ENCODE assay signal across 1 cellular context in the genomic region with DNA sequence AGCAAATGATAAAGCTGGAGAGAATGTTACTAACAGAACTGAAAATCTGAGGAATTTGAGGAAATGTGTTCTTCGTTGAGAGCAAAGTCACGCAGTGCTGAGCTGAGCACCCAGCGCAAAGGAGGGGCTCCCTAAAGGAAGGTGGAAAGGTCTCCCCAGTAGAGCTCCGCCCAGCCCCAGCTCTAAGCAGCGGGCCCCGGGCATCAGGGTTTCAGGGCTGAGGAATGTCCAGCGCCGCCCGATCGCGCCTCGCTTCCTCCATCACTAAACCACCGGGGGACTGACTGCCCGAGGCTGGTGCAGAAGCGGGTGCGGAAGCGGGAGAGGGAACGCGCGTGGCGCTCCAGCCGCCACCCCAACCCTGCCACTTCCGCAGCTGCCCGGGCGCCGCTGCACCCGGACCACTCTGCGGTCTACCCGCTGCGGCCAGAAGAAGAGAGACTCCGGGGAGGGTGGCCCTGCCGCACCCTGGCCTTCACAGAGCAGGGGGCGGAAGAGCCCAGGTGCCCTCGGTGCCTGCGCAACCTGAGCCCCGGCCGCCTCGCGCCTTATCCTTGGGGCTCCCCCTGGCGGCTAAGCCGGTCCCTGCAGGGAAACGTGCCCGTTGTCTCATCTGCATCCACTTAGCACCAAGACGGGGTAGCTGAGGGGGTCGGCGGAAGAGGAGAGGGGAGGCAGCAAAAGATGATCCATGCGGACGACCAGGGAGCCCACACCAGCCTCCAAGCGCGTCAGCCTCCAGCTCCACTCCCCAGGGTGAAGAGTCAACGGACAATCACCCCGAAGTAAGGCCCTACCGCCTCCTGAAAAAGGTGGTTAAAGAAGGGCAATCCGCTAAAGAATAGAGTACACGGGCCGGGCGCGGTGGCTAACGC.
TF ChIP-seq lines count a peak whose summit lies in the region.

No MANE protein-coding gene starts in this region.

TF ChIP-seq in K562, 482 proteins besides CTCF, POLR2A, EP300 and RAD21 (continued from another document):
- TF ChIP-seq, protein P1, sequence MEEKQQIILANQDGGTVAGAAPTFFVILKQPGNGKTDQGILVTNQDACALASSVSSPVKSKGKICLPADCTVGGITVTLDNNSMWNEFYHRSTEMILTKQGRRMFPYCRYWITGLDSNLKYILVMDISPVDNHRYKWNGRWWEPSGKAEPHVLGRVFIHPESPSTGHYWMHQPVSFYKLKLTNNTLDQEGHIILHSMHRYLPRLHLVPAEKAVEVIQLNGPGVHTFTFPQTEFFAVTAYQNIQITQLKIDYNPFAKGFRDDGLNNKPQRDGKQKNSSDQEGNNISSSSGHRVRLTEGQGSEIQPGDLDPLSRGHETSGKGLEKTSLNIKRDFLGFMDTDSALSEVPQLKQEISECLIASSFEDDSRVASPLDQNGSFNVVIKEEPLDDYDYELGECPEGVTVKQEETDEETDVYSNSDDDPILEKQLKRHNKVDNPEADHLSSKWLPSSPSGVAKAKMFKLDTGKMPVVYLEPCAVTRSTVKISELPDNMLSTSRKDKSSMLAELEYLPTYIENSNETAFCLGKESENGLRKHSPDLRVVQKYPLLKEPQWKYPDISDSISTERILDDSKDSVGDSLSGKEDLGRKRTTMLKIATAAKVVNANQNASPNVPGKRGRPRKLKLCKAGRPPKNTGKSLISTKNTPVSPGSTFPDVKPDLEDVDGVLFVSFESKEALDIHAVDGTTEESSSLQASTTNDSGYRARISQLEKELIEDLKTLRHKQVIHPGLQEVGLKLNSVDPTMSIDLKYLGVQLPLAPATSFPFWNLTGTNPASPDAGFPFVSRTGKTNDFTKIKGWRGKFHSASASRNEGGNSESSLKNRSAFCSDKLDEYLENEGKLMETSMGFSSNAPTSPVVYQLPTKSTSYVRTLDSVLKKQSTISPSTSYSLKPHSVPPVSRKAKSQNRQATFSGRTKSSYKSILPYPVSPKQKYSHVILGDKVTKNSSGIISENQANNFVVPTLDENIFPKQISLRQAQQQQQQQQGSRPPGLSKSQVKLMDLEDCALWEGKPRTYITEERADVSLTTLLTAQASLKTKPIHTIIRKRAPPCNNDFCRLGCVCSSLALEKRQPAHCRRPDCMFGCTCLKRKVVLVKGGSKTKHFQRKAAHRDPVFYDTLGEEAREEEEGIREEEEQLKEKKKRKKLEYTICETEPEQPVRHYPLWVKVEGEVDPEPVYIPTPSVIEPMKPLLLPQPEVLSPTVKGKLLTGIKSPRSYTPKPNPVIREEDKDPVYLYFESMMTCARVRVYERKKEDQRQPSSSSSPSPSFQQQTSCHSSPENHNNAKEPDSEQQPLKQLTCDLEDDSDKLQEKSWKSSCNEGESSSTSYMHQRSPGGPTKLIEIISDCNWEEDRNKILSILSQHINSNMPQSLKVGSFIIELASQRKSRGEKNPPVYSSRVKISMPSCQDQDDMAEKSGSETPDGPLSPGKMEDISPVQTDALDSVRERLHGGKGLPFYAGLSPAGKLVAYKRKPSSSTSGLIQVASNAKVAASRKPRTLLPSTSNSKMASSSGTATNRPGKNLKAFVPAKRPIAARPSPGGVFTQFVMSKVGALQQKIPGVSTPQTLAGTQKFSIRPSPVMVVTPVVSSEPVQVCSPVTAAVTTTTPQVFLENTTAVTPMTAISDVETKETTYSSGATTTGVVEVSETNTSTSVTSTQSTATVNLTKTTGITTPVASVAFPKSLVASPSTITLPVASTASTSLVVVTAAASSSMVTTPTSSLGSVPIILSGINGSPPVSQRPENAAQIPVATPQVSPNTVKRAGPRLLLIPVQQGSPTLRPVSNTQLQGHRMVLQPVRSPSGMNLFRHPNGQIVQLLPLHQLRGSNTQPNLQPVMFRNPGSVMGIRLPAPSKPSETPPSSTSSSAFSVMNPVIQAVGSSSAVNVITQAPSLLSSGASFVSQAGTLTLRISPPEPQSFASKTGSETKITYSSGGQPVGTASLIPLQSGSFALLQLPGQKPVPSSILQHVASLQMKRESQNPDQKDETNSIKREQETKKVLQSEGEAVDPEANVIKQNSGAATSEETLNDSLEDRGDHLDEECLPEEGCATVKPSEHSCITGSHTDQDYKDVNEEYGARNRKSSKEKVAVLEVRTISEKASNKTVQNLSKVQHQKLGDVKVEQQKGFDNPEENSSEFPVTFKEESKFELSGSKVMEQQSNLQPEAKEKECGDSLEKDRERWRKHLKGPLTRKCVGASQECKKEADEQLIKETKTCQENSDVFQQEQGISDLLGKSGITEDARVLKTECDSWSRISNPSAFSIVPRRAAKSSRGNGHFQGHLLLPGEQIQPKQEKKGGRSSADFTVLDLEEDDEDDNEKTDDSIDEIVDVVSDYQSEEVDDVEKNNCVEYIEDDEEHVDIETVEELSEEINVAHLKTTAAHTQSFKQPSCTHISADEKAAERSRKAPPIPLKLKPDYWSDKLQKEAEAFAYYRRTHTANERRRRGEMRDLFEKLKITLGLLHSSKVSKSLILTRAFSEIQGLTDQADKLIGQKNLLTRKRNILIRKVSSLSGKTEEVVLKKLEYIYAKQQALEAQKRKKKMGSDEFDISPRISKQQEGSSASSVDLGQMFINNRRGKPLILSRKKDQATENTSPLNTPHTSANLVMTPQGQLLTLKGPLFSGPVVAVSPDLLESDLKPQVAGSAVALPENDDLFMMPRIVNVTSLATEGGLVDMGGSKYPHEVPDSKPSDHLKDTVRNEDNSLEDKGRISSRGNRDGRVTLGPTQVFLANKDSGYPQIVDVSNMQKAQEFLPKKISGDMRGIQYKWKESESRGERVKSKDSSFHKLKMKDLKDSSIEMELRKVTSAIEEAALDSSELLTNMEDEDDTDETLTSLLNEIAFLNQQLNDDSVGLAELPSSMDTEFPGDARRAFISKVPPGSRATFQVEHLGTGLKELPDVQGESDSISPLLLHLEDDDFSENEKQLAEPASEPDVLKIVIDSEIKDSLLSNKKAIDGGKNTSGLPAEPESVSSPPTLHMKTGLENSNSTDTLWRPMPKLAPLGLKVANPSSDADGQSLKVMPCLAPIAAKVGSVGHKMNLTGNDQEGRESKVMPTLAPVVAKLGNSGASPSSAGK (IDR thresholded peaks at IDR 0.05), result peak; percentile 75
- TF ChIP-seq RB1 (IDR thresholded peaks at IDR 0.05; ENCODE audit: low read depth) (0 out of 2 replicates have a peak, but pooled peaks have one; percentile 31), STAT5B (CRISPR knock-in tag; IDR thresholded peaks at IDR 0.05) (no peak), CTBP1 (IDR thresholded peaks at IDR 0.05; ENCODE audit: borderline replicate concordance) (peak; percentile 62; the same call in 1 of the 2 replicates), CHD2 (IDR thresholded peaks at IDR 0.05; ENCODE audit: low read depth, low read length) (no peak), MAZ (CRISPR knock-in tag; conservative IDR thresholded peaks at IDR 0.05 in 1 of 2, IDR thresholded peaks at IDR 0.05 in 1 of 2) (peak; percentile 24 to 48; a peak in 1 of 4 replicates), L3MBTL2 (IDR thresholded peaks at IDR 0.05) (peak; percentile 80), YY1 (IDR thresholded peaks at IDR 0.05; ENCODE audit: borderline replicate concordance in 1 of 3, control insufficient read depth in 1 of 3, extremely low read depth in 1 of 3, insufficient read depth in 3 of 3, insufficient read length in 1 of 3, insufficient replicate concordance in 2 of 3, low read depth in 1 of 3, low read length in 2 of 3) (no peak), SRF (CRISPR knock-in tag; IDR thresholded peaks at IDR 0.05) (no peak), TCF7 (IDR thresholded peaks at IDR 0.05; ENCODE audit: borderline replicate concordance) (no peak), FIP1L1 (IDR thresholded peaks at IDR 0.05; ENCODE audit: low read depth, low read length, poor library complexity, severe bottlenecking) (peak; percentile 38), MYC (IDR thresholded peaks at IDR 0.05; ENCODE audit: low read depth, low read length) (peak; percentile 66), MYC (CRISPR knock-in tag; IDR thresholded peaks at IDR 0.05; ENCODE audit: borderline replicate concordance, low read depth) (no peak), SMC3 (conservative IDR thresholded peaks at IDR 0.05; ENCODE audit: insufficient read depth, low read depth, low read length) (peak; percentile 63), MBD2 (IDR thresholded peaks at IDR 0.05; ENCODE audit: borderline replicate concordance, low read depth) (no peak)
